34 cellular contexts compared by ENCODE assay signal in the genomic region with DNA sequence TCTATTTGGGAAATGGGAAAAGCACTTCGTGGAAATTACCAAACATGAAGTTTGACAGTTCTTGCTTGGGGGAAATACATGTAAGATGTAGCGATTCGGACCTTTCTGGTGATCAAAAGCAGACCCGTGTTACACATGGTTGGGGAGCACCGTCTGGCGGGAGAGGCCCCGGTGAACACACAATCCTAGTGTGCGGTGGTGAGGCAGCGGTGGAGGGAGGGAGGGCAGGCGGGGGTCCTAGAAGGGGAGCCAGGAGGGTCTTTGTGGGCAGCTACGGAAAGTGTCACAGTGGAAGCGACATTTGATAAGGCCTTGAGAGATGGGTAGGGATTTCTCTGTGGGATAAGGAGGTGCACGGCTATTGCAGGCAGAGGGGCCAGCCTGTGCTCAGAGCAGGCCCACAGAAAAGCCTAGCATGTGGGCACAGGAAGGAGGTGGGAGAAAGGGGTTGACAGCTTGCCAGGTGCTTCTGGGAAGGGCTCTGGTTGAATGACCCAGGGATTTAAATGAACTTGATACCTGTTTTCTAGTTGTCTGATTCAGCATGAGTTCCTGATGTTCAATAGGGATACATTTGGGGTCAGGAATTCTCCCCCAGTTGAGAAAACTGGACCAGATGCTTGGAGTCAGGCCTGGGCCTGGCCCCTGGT. TPM values are rescaled to one million over a fixed set of nuclear protein-coding genes. Genes with fewer than 3 reads are reported as not detected.
A peak's percentile ranks its signal among the peaks of the same experiment; 100 is the strongest.
DNase-seq lines count a peak whose midpoint lies in the region; ATAC-seq and TF ChIP-seq lines count a peak whose summit lies in the region.
"Had no signal": no experiment of that assay in that cellular context is flagged by ENCODE, and none has a peak within 500 bp of the region (broad histone marks: within the 10 kb centered on the region; RNA-seq: fewer than 3 reads in every experiment).

No MANE protein-coding gene starts in this region.

- H3K9me2 ChIP-seq in GM23338 (ENCODE audit: insufficient read depth) = no peaks in the 10 kb centered on the region

- H3K9me3 ChIP-seq in psoas muscle = no peaks in the 10 kb centered on the region
- H3K9me3 ChIP-seq: ascending aorta, heart left ventricle, vagina had no signal

- BruUV-seq in MCF 10A (replicated peaks; lab: Mats Ljungman, UMichigan) = no TSS peak

- peak overlapping the region; percentile 24; the same call in 1 of the 2 replicates for H3K27ac Mint-ChIP-seq in GM23338
- H3K27ac Mint-ChIP-seq in MCF 10A (ENCODE audit: low read depth, unreplicated experiment) = peak overlapping the region; percentile 92
- peak overlapping the region; percentile 16 for H3K27ac Mint-ChIP-seq in mesothelial cell of epicardium
- H3K27ac Mint-ChIP-seq in stimulated activated naive CD8-positive, alpha-beta T cell treated with anti-CD3 and anti-CD28 coated beads, Interleukin-15, amount 100 ng/mL, for 72 hours = peak overlapping the region in 1 of 2 donors; percentile 42
- H3K27ac Mint-ChIP-seq: activated T-cell treated with anti-CD3 and anti-CD28 coated beads, Interleukin-2, amount 50 U/mL, for 24 hours; B cell; dendritic cell treated with granulocyte-macrophage colony-stimulating factor and Interleukin-4, amounts not matched to agents 40 ng/mL and 50 ng/mL, for 4 days; HFFc6; stimulated activated naive CD8-positive, alpha-beta T cell treated with anti-CD3 and anti-CD28 coated beads, Interleukin-15, Interleukin-2, amounts not matched to agents 100 ng/mL and 50 ng/mL, for 24 hours; T-cell had no signal

- 88 to 95% (median 90%) methylated on average over 13 of the region's 13 CpGs for WGBS in psoas muscle, 3 donors

- H3K27me3 Mint-ChIP-seq in GM23338 (ENCODE audit: insufficient read depth, low read depth, poor library complexity) (peaks cover 8% of the 10 kb centered on the region), MCF 10A (ENCODE audit: insufficient read depth, unreplicated experiment) (no peaks in the 10 kb centered on the region), mesothelial cell of epicardium (ENCODE audit: low read depth) (no peaks in the 10 kb centered on the region)
- H3K27me3 Mint-ChIP-seq in stimulated activated naive CD8-positive, alpha-beta T cell treated with anti-CD3 and anti-CD28 coated beads, Interleukin-15, amount 100 ng/mL, for 72 hours = no peaks in the 10 kb centered on the region
- H3K27me3 Mint-ChIP-seq: activated T-cell treated with anti-CD3 and anti-CD28 coated beads, Interleukin-2, amount 50 U/mL, for 24 hours; B cell; CD4-positive, alpha-beta memory T cell; dendritic cell treated with granulocyte-macrophage colony-stimulating factor and Interleukin-4, amounts not matched to agents 40 ng/mL and 50 ng/mL, for 4 days; stimulated activated naive CD8-positive, alpha-beta T cell treated with anti-CD3 and anti-CD28 coated beads, Interleukin-15, Interleukin-2, amounts not matched to agents 100 ng/mL and 50 ng/mL, for 24 hours; T-cell had no signal

- DNase-seq in GM23338 (ENCODE audit: low spot score) (no peak), NCI-H2107 treated with DMSO at 0.1 percent for 48 hours (lab: John Stamatoyannopoulos, UW; ENCODE audit: unreplicated experiment) (peak; percentile 40), MCF 10A (ENCODE audit: unreplicated experiment) (no peak), mesothelial cell of epicardium (ENCODE audit: low spot score in 2 of 2, unreplicated experiment in 2 of 2) (no peak), dermis blood vessel endothelial cell (no peak), psoas muscle (no peak)
- no peak for DNase-seq in stimulated activated naive CD8-positive, alpha-beta T cell treated with anti-CD3 and anti-CD28 coated beads, Interleukin-15, amount 100 ng/mL, for 72 hours
- DNase-seq: activated CD4-positive, CD25-positive, alpha-beta regulatory T cell; activated gamma-delta T cell; activated T-cell treated with anti-CD3 and anti-CD28 coated beads, Interleukin-2, amount 50 U/mL, for 24 hours; CD4-positive, alpha-beta memory T cell; central memory CD4-positive, alpha-beta T cell; foreskin melanocyte; GOT3; HFFc6; kidney glomerular epithelial cell; NCI-H1048; NCI-H187; NCI-H345; NCI-H82; right cardiac atrium; RPMI8226; stimulated activated CD4-positive, alpha-beta T cell treated with anti-CD3 and anti-CD28 coated beads, Interleukin-1b, Interleukin-23, amount 100 ng/mL, for 48 hours; T-cell had no signal

- H3K27me3 ChIP-seq in GM23338 (ENCODE audit: insufficient read depth) (no peaks in the 10 kb centered on the region), psoas muscle (ENCODE audit: insufficient read depth in 3 of 3, low read length in 2 of 3) (no peaks in the 10 kb centered on the region)
- H3K27me3 ChIP-seq: ascending aorta, heart left ventricle, neural progenitor cell, vagina had no signal

- H3K36me3 Mint-ChIP-seq in GM23338 (ENCODE audit: low read depth) (peaks cover 61% of the 10 kb centered on the region), MCF 10A (ENCODE audit: insufficient read depth, unreplicated experiment) (peaks cover 62% of the 10 kb centered on the region), mesothelial cell of epicardium (peaks cover 18% of the 10 kb centered on the region)

- no peak for TF ChIP-seq CTCF in GM23338 (conservative IDR thresholded peaks at IDR 0.05; ENCODE audit: low read depth in 2 of 2)
- no peak for TF ChIP-seq CTCF in MCF 10A (IDR thresholded peaks at IDR 0.05; ENCODE audit: unreplicated experiment)
- TF ChIP-seq CTCF in mesothelial cell of epicardium (IDR thresholded peaks at IDR 0.05; ENCODE audit: unreplicated experiment) = no peak
- no peak for TF ChIP-seq CTCF in psoas muscle (IDR thresholded peaks at IDR 0.05)

- peaks cover 6% of the 10 kb centered on the region for H3K79me2 ChIP-seq in GM23338 (replicated peaks; ENCODE audit: insufficient read depth)
- H3K79me2 ChIP-seq: parathyroid adenoma had no signal

- H3K9me3 Mint-ChIP-seq in GM23338 (no peaks in the 10 kb centered on the region), MCF 10A (ENCODE audit: unreplicated experiment) (no peaks in the 10 kb centered on the region), mesothelial cell of epicardium (no peaks in the 10 kb centered on the region)
- no peaks in the 10 kb centered on the region for H3K9me3 Mint-ChIP-seq in stimulated activated naive CD8-positive, alpha-beta T cell treated with anti-CD3 and anti-CD28 coated beads, Interleukin-15, amount 100 ng/mL, for 72 hours
- H3K9me3 Mint-ChIP-seq: activated T-cell treated with anti-CD3 and anti-CD28 coated beads, Interleukin-2, amount 50 U/mL, for 24 hours; CD4-positive, alpha-beta memory T cell; dendritic cell treated with granulocyte-macrophage colony-stimulating factor and Interleukin-4, amounts not matched to agents 40 ng/mL and 50 ng/mL, for 4 days; HFFc6; neural progenitor cell; stimulated activated naive CD8-positive, alpha-beta T cell treated with anti-CD3 and anti-CD28 coated beads, Interleukin-15, Interleukin-2, amounts not matched to agents 100 ng/mL and 50 ng/mL, for 24 hours; T-cell had no signal

- CTCF ChIA-PET in MCF 10A (lab: Yijun Ruan, JAX) = interaction anchor here (1.0 to 3.9 kb wide), 4 partner anchors 8 to 264 kb away, joined by 4 to 23 read pairs (median 6); no protein-coding TSS in a partner anchor

- H3K36me3 ChIP-seq in GM23338 (ENCODE audit: insufficient read depth) (peaks cover 23% of the 10 kb centered on the region), psoas muscle (ENCODE audit: insufficient read depth in 1 of 2, low read depth in 1 of 2) (peaks cover 6 to 84% of the 10 kb centered on the region in 2 donors)
- H3K36me3 ChIP-seq: neural progenitor cell had no signal

- H3K4me1 ChIP-seq in GM23338 (ENCODE audit: insufficient read depth) (no peaks in the 10 kb centered on the region), psoas muscle (no peaks in the 10 kb centered on the region)
- H3K4me1 ChIP-seq: ascending aorta, heart left ventricle, neural progenitor cell, parathyroid adenoma, vagina had no signal

- no peak overlapping the region for H2AFZ ChIP-seq in GM23338
- H2AFZ ChIP-seq: neural progenitor cell, parathyroid adenoma had no signal

- intact Hi-C loops in MCF 10A (cut with micrococcal nuclease) (no loop called here), psoas muscle (cut with DNase I) (no loop called here)

- ATAC-seq in GM23338 (no peak), HG03521 (IDR thresholded peaks at IDR 0.05; ENCODE audit: unreplicated experiment) (no peak), psoas muscle (no peak)
- ATAC-seq in stimulated activated naive CD8-positive, alpha-beta T cell treated with anti-CD3 and anti-CD28 coated beads, Interleukin-15, amount 100 ng/mL, for 72 hours = no peak
- ATAC-seq: heart left ventricle, right cardiac atrium, T-cell had no signal

- POLR2A ChIA-PET in MCF 10A (lab: Yijun Ruan, JAX) = interaction anchor here (0.6 to 2.4 kb wide), 3 partner anchors 7 to 193 kb away, joined by 4 to 40 read pairs (median 5); a partner anchor contains a TSS

- no peaks in the 10 kb centered on the region for H3F3A ChIP-seq in GM23338 (replicated peaks; ENCODE audit: low read depth)

- H3K4me3 ChIP-seq in GM23338 (no peak overlapping the region), psoas muscle (no peak overlapping the region)
- H3K4me3 ChIP-seq: ascending aorta, heart left ventricle, lung, neural progenitor cell, vagina had no signal

- H3K4me1 Mint-ChIP-seq in GM23338 (peaks cover 2% of the 10 kb centered on the region; the same call in 1 of the 3 replicates), MCF 10A (ENCODE audit: insufficient read depth, unreplicated experiment) (peaks cover 14% of the 10 kb centered on the region), mesothelial cell of epicardium (no peaks in the 10 kb centered on the region)
- no peaks in the 10 kb centered on the region for H3K4me1 Mint-ChIP-seq in stimulated activated naive CD8-positive, alpha-beta T cell treated with anti-CD3 and anti-CD28 coated beads, Interleukin-15, amount 100 ng/mL, for 72 hours
- H3K4me1 Mint-ChIP-seq: B cell; CD4-positive, alpha-beta memory T cell; neural progenitor cell; T-cell had no signal

- no peaks in the 10 kb centered on the region; the same call in 1 of the 2 replicates for H4K20me1 ChIP-seq in GM23338 (replicated peaks; ENCODE audit: insufficient read depth)

- H3K4me3 Mint-ChIP-seq in GM23338 (no peak overlapping the region), MCF 10A (ENCODE audit: unreplicated experiment) (no peak overlapping the region), mesothelial cell of epicardium (no peak overlapping the region)
- no peak overlapping the region for H3K4me3 Mint-ChIP-seq in stimulated activated naive CD8-positive, alpha-beta T cell treated with anti-CD3 and anti-CD28 coated beads, Interleukin-15, amount 100 ng/mL, for 72 hours
- H3K4me3 Mint-ChIP-seq: activated T-cell treated with anti-CD3 and anti-CD28 coated beads, Interleukin-2, amount 50 U/mL, for 24 hours; B cell; CD4-positive, alpha-beta memory T cell; dendritic cell treated with granulocyte-macrophage colony-stimulating factor and Interleukin-4, amounts not matched to agents 40 ng/mL and 50 ng/mL, for 4 days; HFFc6; neural progenitor cell; stimulated activated naive CD8-positive, alpha-beta T cell treated with anti-CD3 and anti-CD28 coated beads, Interleukin-15, Interleukin-2, amounts not matched to agents 100 ng/mL and 50 ng/mL, for 24 hours; T-cell had no signal

- H3K27ac ChIP-seq in GM23338 (ENCODE audit: low read depth) (no peak overlapping the region), psoas muscle (no peak overlapping the region)
- H3K27ac ChIP-seq: ascending aorta, heart left ventricle, neural progenitor cell, parathyroid adenoma, vagina had no signal

- H3K4me2 ChIP-seq in GM23338 = no peak overlapping the region
- H3K4me2 ChIP-seq: neural progenitor cell had no signal

RNA-seq across cellular contexts. Expression of a gene that starts 7.2 kb away (rescaled TPM):
- 29.0 and 40.1 TPM in 2 replicates for total RNA-seq in GM23338 (2014; rRNA removed; shearing (Covaris generic))
- polyA plus RNA-seq in GM23338 (2016; fragmentation: Nextera tagmentation; extraction: Ambion mirVana) = 16.7 and 18.5 TPM in 2 replicates
- 15.5 and 17.1 TPM in 2 replicates for total RNA-seq in MCF 10A (2022)
- 17.3 to 19.6 TPM (median 18.0 TPM) in 3 replicates for total RNA-seq in mesothelial cell of epicardium
- total RNA-seq in dermis blood vessel endothelial cell = 18.2 and 34.2 TPM in 2 replicates
- 10 to 100 TPM in 1 of 4 donors, 1 to 10 TPM in 3; 7.5 to 11.4 (median 8.7) TPM for total RNA-seq in psoas muscle
- polyA plus RNA-seq in psoas muscle = 10 to 100 TPM in 2 of 3 donors, 1 to 10 TPM in 1; 6.4 to 10.5 (median 10.2) TPM

RNA-seq across cellular contexts. Expression of a gene that starts 7.5 kb away (rescaled TPM):
- total RNA-seq in GM23338 (2014; rRNA removed; shearing (Covaris generic)) = 24.7 and 41.6 TPM in 2 replicates
- 36.7 and 38.5 TPM in 2 replicates for polyA plus RNA-seq in GM23338 (2016; fragmentation: Nextera tagmentation; extraction: Ambion mirVana)
- total RNA-seq in MCF 10A (2022) = 36.0 and 59.2 TPM in 2 replicates
- total RNA-seq in mesothelial cell of epicardium = 24.3 to 26.4 TPM (median 26.2 TPM) in 3 replicates
- total RNA-seq in dermis blood vessel endothelial cell = 14.0 and 26.9 TPM in 2 replicates
- 10 to 100 TPM; 28.5 to 43.3 (median 38.1) TPM for total RNA-seq in psoas muscle
- polyA plus RNA-seq in psoas muscle = 10 to 100 TPM; 17.3 to 34.6 (median 24.7) TPM
